ENCODE assay signal across 17 cellular contexts in genomic region chr5:168583742-168584482, GRCh38. TPM values are rescaled to one million over a fixed set of nuclear protein-coding genes. Genes with fewer than 3 reads are reported as not detected.
A peak's percentile ranks its signal among the peaks of the same experiment; 100 is the strongest.
DNase-seq lines count a peak whose midpoint lies in the region; ATAC-seq, FAIRE-seq and TF ChIP-seq lines count a peak whose summit lies in the region.
"Had no signal": no experiment of that assay in that cellular context is flagged by ENCODE, and none has a peak within 500 bp of the region (broad histone marks: within the 10 kb centered on the region; RNA-seq: fewer than 3 reads in every experiment).

No MANE protein-coding gene starts in this region.

- H3K27me3 ChIP-seq in BLaER1 treated with 17β-estradiol and CSF1 and Interleukin-3, amounts not matched to agents 10 nM and 100 nM: no peaks in the 10 kb centered on the region
- H3K27me3 ChIP-seq: ascending aorta had no signal

- no peaks in the 10 kb centered on the region for H3K36me3 ChIP-seq in BLaER1 treated with 17β-estradiol and CSF1 and Interleukin-3, amounts not matched to agents 10 nM and 100 nM
- H3K36me3 ChIP-seq: ascending aorta, prostate gland, thoracic aorta had no signal

- H3K27ac ChIP-seq in BLaER1 treated with 17β-estradiol and CSF1 and Interleukin-3, amounts not matched to agents 10 nM and 100 nM: peak overlapping the region in 6 of 11 experiments; percentile 13 to 71 (median 54); a peak in 9 of 22 replicates
- H3K27ac ChIP-seq: ascending aorta, prostate gland, thoracic aorta had no signal

- peaks cover 0 to 27% (median 6%) of the 10 kb centered on the region in 11 experiments; a peak in 12 of 22 replicates for H3K9me3 ChIP-seq in BLaER1 treated with 17β-estradiol and CSF1 and Interleukin-3, amounts not matched to agents 10 nM and 100 nM (replicated peaks in 1 of 11)
- H3K9me3 ChIP-seq: ascending aorta, prostate gland, thoracic aorta had no signal

- peaks cover 0 to 4% (median 2%) of the 10 kb centered on the region in 11 experiments; a peak in 11 of 22 replicates for H4K20me1 ChIP-seq in BLaER1 treated with 17β-estradiol and CSF1 and Interleukin-3, amounts not matched to agents 10 nM and 100 nM

- peaks cover 6 to 28% (median 15%) of the 10 kb centered on the region in 10 experiments for H3K4me1 ChIP-seq in BLaER1 treated with 17β-estradiol and CSF1 and Interleukin-3, amounts not matched to agents 10 nM and 100 nM
- H3K4me1 ChIP-seq: prostate gland had no signal

- ATAC-seq in HG02763 (IDR thresholded peaks at IDR 0.05; ENCODE audit: unreplicated experiment): peak; percentile 19
- ATAC-seq in HG03565 (IDR thresholded peaks at IDR 0.05; ENCODE audit: unreplicated experiment): peak; percentile 27
- no peak for ATAC-seq in left cardiac atrium
- ATAC-seq in omental fat pad (ENCODE audit: low FRiP score): no peak

- intact Hi-C loops in left cardiac atrium (cut with DNase I): no loop called here
- intact Hi-C loops in cardiac septum (cut with DNase I): no loop called here

- FAIRE-seq in GM19239 (lab: Jason Lieb, UNC): peak; percentile 76

- no peak overlapping the region for H3K4me3 ChIP-seq in BLaER1 treated with 17β-estradiol and CSF1 and Interleukin-3, amounts not matched to agents 10 nM and 100 nM
- H3K4me3 ChIP-seq: ascending aorta, prostate gland, thoracic aorta had no signal

- no peak for TF ChIP-seq CTCF in omental fat pad (IDR thresholded peaks at IDR 0.05)

- H3K9ac ChIP-seq in BLaER1 treated with 17β-estradiol and CSF1 and Interleukin-3, amounts not matched to agents 10 nM and 100 nM: peak overlapping the region in 1 of 11 experiments; percentile 22; a peak in 1 of 22 replicates

- DNase-seq in GM19239 (ENCODE audit: insufficient read length, low spot score): no peak
- DNase-seq in C1 segment of cervical spinal cord (lab: John Stamatoyannopoulos, UW): no peak
- no peak for DNase-seq in left cardiac atrium
- DNase-seq in cardiac septum (ENCODE audit: low spot score): no peak
- DNase-seq in omental fat pad (ENCODE audit: low spot score): no peak
- DNase-seq: activated CD8-positive, alpha-beta memory T cell treated with anti-CD3 and anti-CD28 coated beads, Interleukin-2, amount 50 U/mL, for 4 hours; DND-41; GOT3; hippocampal formation; mesendoderm; NCI-H774 had no signal

- peak overlapping the region in 6 of 11 experiments; percentile 23 to 74 (median 56); a peak in 11 of 22 replicates for H3K4me2 ChIP-seq in BLaER1 treated with 17β-estradiol and CSF1 and Interleukin-3, amounts not matched to agents 10 nM and 100 nM

RNA-seq across cellular contexts. Expression of gene PANK3, which starts 4.7 kb away (rescaled TPM):
- total RNA-seq in left cardiac atrium: 10 to 100 TPM; 29.9 to 49.2 TPM
- 44.9 TPM for total RNA-seq in cardiac septum
- 10 to 100 TPM; 22.5 to 39.9 (median 28.4) TPM for total RNA-seq in omental fat pad

RNA-seq across cellular contexts. Expression of gene FBLL1, which starts 54.8 kb away (rescaled TPM):
- total RNA-seq in left cardiac atrium (under 1 TPM; 0.21 TPM), cardiac septum (1.5 TPM), omental fat pad (under 1 TPM in 2 of 4 donors, not detected in 2; 0.46 to 0.84 TPM)
- total RNA-seq: ascending aorta, thoracic aorta had no signal

Comparison
In these comparisons a context has a peak if more than half of its experiments do, and no peak if none do; other contexts are left out.
1. ATAC-seq: peak in HG02763 (single experiment) and HG03565 (single experiment); none in left cardiac atrium (0 of 2) and omental fat pad (single experiment).